28 cellular contexts compared by ENCODE assay signal in genomic region chr5:31477516-31477915, GRCh38. TPM values are rescaled to one million over a fixed set of nuclear protein-coding genes. Genes with fewer than 3 reads are reported as not detected.
DNase-seq lines count a peak whose midpoint lies in the region; ATAC-seq and TF ChIP-seq lines count a peak whose summit lies in the region.
"Had no signal": no experiment of that assay in that cellular context is flagged by ENCODE, and none has a peak within 500 bp of the region (broad histone marks: within the 10 kb centered on the region; RNA-seq: fewer than 3 reads in every experiment).

No MANE protein-coding gene starts in this region.

- ATAC-seq in GM21360 (IDR thresholded peaks at IDR 0.05; ENCODE audit: unreplicated experiment) = no peak
- no peak for ATAC-seq in HG02852 (IDR thresholded peaks at IDR 0.05; ENCODE audit: unreplicated experiment)
- ATAC-seq: PC-3 had no signal

- H3K27me3 ChIP-seq in vagina = no peaks in the 10 kb centered on the region
- H3K27me3 ChIP-seq: BE2C had no signal

- CTCF ChIA-PET in Calu3 (lab: Charles Lee) = no interaction called here

- no peak for TF ChIP-seq POLR2A in vagina (IDR thresholded peaks at IDR 0.05)

- DNase-seq in NCI-H2171 treated with DMSO at 0.1 percent for 48 hours (lab: John Stamatoyannopoulos, UW) (peak; percentile 37), NCI-H2171 (lab: John Stamatoyannopoulos, UW) (no peak), Calu3 (peak; percentile 6), NCI-H69 (lab: John Stamatoyannopoulos, UW) (peak; percentile 20), fibroblast of mammary gland (ENCODE audit: low read depth) (peak; percentile 24), vagina (ENCODE audit: extremely low spot score in 2 of 2) (no peak)
- DNase-seq: 8988T; ACHN; BE2C; DMS153; DND-41; GM23248; H7; Kasumi-1; MV-4-11; NCI-H1105; NCI-H1436 treated with DMSO at 0.1 percent for 48 hours; NCI-H187 treated with DMSO at 0.1 percent for 48 hours; NCI-H2107; NCI-H226; NCI-H510A; NK-92 treated with Interleukin-12 subunit alpha and Interleukin-12 subunit beta, amount 100 ng/mL, for 24 hours; PC-3; SK-N-SH; SW 1271 had no signal

- H3K27ac ChIP-seq in vagina = no peak overlapping the region
- H3K27ac ChIP-seq: GM23248 had no signal

- H3K9me3 ChIP-seq in vagina = no peaks in the 10 kb centered on the region
- H3K9me3 ChIP-seq: BE2C, SK-N-SH had no signal

- H3K4me1 Mint-ChIP-seq in Calu3 (ENCODE audit: low read depth, unreplicated experiment) = no peaks in the 10 kb centered on the region

- intact Hi-C loops in Calu3 (cut with micrococcal nuclease; ENCODE audit: unreplicated experiment) (no loop called here), vagina (cut with DNase I) (no loop called here)

- H3K4me3 Mint-ChIP-seq in Calu3 (ENCODE audit: low read depth, unreplicated experiment) = no peak overlapping the region
- H3K4me3 Mint-ChIP-seq: CD14-positive monocyte had no signal

- peaks cover 0 to 8% of the 10 kb centered on the region in 2 donors for H3K36me3 ChIP-seq in vagina

- H3K4me3 ChIP-seq in fibroblast of mammary gland (ENCODE audit: control insufficient read depth, low read depth, low read length) (no peak overlapping the region), vagina (no peak overlapping the region)
- H3K4me3 ChIP-seq: GM23248 had no signal

- no peak for TF ChIP-seq CTCF in Calu3 (IDR thresholded peaks at IDR 0.05; ENCODE audit: unreplicated experiment)
- TF ChIP-seq CTCF in fibroblast of mammary gland (conservative IDR thresholded peaks at IDR 0.05; ENCODE audit: control insufficient read depth, insufficient read depth, low read depth, low read length) = no peak
- no peak for TF ChIP-seq CTCF in vagina (IDR thresholded peaks at IDR 0.05)

- no peaks in the 10 kb centered on the region for H3K4me1 ChIP-seq in vagina
- H3K4me1 ChIP-seq: BE2C had no signal

- H3K27me3 Mint-ChIP-seq in Calu3 (ENCODE audit: unreplicated experiment) = no peaks in the 10 kb centered on the region

- no TSS peak for BruUV-seq in Calu3 (replicated peaks; lab: Mats Ljungman, UMichigan)

- H3K9me3 Mint-ChIP-seq in Calu3 (ENCODE audit: low read depth, unreplicated experiment) = no peaks in the 10 kb centered on the region
- H3K9me3 Mint-ChIP-seq: CD14-positive monocyte had no signal

- H3K27ac Mint-ChIP-seq in Calu3 (ENCODE audit: unreplicated experiment) = no peak overlapping the region
- H3K27ac Mint-ChIP-seq: CD14-positive monocyte had no signal

- H3K36me3 Mint-ChIP-seq in Calu3 (ENCODE audit: insufficient read depth, unreplicated experiment) = no peaks in the 10 kb centered on the region

RNA-seq across cellular contexts. Expression of gene DROSHA, which starts 54.4 kb away (rescaled TPM):
- total RNA-seq in Calu3 (2022) (72.5 and 79.3 TPM in 2 replicates), vagina (50.1 TPM)

RNA-seq across cellular contexts. Expression of gene C5orf22, which starts 54.6 kb away (rescaled TPM):
- total RNA-seq in Calu3 (2022) (25.2 and 27.9 TPM in 2 replicates), vagina (18.2 TPM)

Comparison
In these comparisons a context has a peak if more than half of its experiments do, and no peak if none do; other contexts are left out.
1. DNase-seq: peak in NCI-H2171 treated with DMSO at 0.1 percent for 48 hours (single experiment), Calu3 (single experiment), NCI-H69 (single experiment) and fibroblast of mammary gland (single experiment); none in NCI-H2171 (single experiment) and vagina (0 of 2).